Comparison of ENCODE assay signal across 11 cellular contexts in genomic region chr6:40159865-40160264, GRCh38.
"Had no signal": no experiment of that assay in that cellular context is flagged by ENCODE, and none has a peak within 500 bp of the region (broad histone marks: within the 10 kb centered on the region; RNA-seq: fewer than 3 reads in every experiment).

No MANE protein-coding gene starts in this region.

- H3K4me3 Mint-ChIP-seq: GM23338, H9, HFFc6 had no signal

- H2AFZ ChIP-seq: GM23248, GM23338 had no signal

- H3K27ac Mint-ChIP-seq: GM23338, H9, HFFc6 had no signal

- H3K9me3 Mint-ChIP-seq: GM23338, H9 had no signal

- H3K4me2 ChIP-seq: GM23338 had no signal

- H3K9ac ChIP-seq: GM23248 had no signal

- H3K4me3 ChIP-seq: GM23248, GM23338, HAP-1 had no signal

- H3K4me1 ChIP-seq: HAP-1 had no signal

- ATAC-seq: GM23338, HCT116 had no signal

- H3K27ac ChIP-seq: GM23248 had no signal

- DNase-seq: GM23248, GOT3, H7, H9, HCEC 1CT, HFFc6 had no signal

- H3K36me3 ChIP-seq: HAP-1 had no signal

- H3K9me3 ChIP-seq: HAP-1 had no signal

- FAIRE-seq: H1, H54 had no signal
